In the genomic region with DNA sequence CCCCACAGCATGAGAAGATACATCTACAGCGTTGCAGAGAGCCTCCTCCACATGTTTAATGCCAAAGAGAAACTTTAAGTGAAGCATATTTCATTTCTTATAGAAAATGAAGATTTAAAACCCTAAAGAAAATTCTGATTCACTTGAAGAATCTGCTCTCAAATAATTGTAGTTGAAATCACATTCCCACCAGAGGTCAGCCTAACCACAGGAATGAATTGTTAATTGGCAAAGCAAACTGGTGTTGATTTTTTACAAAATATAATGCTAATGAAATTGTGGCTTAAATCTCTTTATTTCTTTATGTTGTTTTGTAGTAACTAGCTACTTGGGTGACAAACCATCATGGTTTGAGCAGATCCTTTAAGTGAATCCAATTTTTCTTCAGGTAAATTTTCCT, we compare ENCODE assay signal across 9 cellular contexts. TPM values are rescaled to one million over a fixed set of nuclear protein-coding genes. Genes with fewer than 3 reads are reported as not detected.
DNase-seq lines count a peak whose midpoint lies in the region; ATAC-seq, FAIRE-seq and TF ChIP-seq lines count a peak whose summit lies in the region.
"Had no signal": no experiment of that assay in that cellular context is flagged by ENCODE, and none has a peak within 500 bp of the region (broad histone marks: within the 10 kb centered on the region; RNA-seq: fewer than 3 reads in every experiment).

No MANE protein-coding gene starts in this region.

- H3K4me3 ChIP-seq in LNCaP clone FGC (ENCODE audit: low read depth, low read length) (no peak overlapping the region), bronchial epithelial cell (ENCODE audit: low read depth, low read length) (no peak overlapping the region)

- CTCF ChIA-PET in activated naive CD4-positive, alpha-beta T cell treated with anti-CD3 and anti-CD28 coated beads, Interleukin-2, amount 10 ng/mL, durations not matched to agents 7 days and 5 days (lab: Charles Lee), result no interaction called here

- peaks cover 0 to 17% (median 10%) of the 10 kb centered on the region in 7 donors for H3K9me3 Mint-ChIP-seq in naive B cell
- no peaks in the 10 kb centered on the region for H3K9me3 Mint-ChIP-seq in activated naive CD4-positive, alpha-beta T cell treated with anti-CD3 and anti-CD28 coated beads, Interleukin-2, amount 10 ng/mL, durations not matched to agents 7 days and 5 days

- TF ChIP-seq CTCF in LNCaP clone FGC (IDR thresholded peaks at IDR 0.05; ENCODE audit: control insufficient read depth, extremely low read depth, insufficient read depth) (peak; percentile 36; the same call in 1 of the 2 replicates), bronchial epithelial cell (IDR thresholded peaks at IDR 0.05; ENCODE audit: insufficient read depth, low read length, severe bottlenecking) (peak; percentile 1)

- no peak for ATAC-seq in naive B cell (ENCODE audit: low read depth in 2 of 2)
- no peak for ATAC-seq in GM21360 (IDR thresholded peaks at IDR 0.05; ENCODE audit: unreplicated experiment)
- ATAC-seq in HG03039 (IDR thresholded peaks at IDR 0.05; ENCODE audit: unreplicated experiment), result no peak

- H3K27me3 ChIP-seq in bronchial epithelial cell (ENCODE audit: control insufficient read depth, insufficient read depth, low read length), result no peaks in the 10 kb centered on the region

- H3K36me3 Mint-ChIP-seq in naive B cell, result no peaks in the 10 kb centered on the region
- no peaks in the 10 kb centered on the region for H3K36me3 Mint-ChIP-seq in activated naive CD4-positive, alpha-beta T cell treated with anti-CD3 and anti-CD28 coated beads, Interleukin-2, amount 10 ng/mL, durations not matched to agents 7 days and 5 days
- H3K36me3 Mint-ChIP-seq: memory B cell had no signal

- H3K27me3 Mint-ChIP-seq in naive B cell, result peaks cover 0 to 11% (median 9%) of the 10 kb centered on the region in 3 donors
- H3K27me3 Mint-ChIP-seq in activated naive CD4-positive, alpha-beta T cell treated with anti-CD3 and anti-CD28 coated beads, Interleukin-2, amount 10 ng/mL, durations not matched to agents 7 days and 5 days, result no peaks in the 10 kb centered on the region
- H3K27me3 Mint-ChIP-seq: memory B cell had no signal

- H3K4me3 Mint-ChIP-seq in naive B cell, result no peak overlapping the region
- no peak overlapping the region for H3K4me3 Mint-ChIP-seq in activated naive CD4-positive, alpha-beta T cell treated with anti-CD3 and anti-CD28 coated beads, Interleukin-2, amount 10 ng/mL, durations not matched to agents 7 days and 5 days
- H3K4me3 Mint-ChIP-seq: memory B cell had no signal

- H3K4me1 Mint-ChIP-seq in naive B cell, result peaks cover 0 to 4% (median 0%) of the 10 kb centered on the region in 3 donors
- no peaks in the 10 kb centered on the region for H3K4me1 Mint-ChIP-seq in activated naive CD4-positive, alpha-beta T cell treated with anti-CD3 and anti-CD28 coated beads, Interleukin-2, amount 10 ng/mL, durations not matched to agents 7 days and 5 days

- DNase-seq in NCI-H1092 treated with DMSO at 0.1 percent for 48 hours (lab: John Stamatoyannopoulos, UW) (peak; percentile 54), NCI-H1092 (lab: John Stamatoyannopoulos, UW) (no peak), LNCaP clone FGC (ENCODE audit: low read depth) (peak; percentile 15), bronchial epithelial cell (ENCODE audit: low read depth) (peak; percentile 42), naive B cell (peak; percentile 21)
- DNase-seq in activated naive CD4-positive, alpha-beta T cell treated with anti-CD3 and anti-CD28 coated beads, Interleukin-2, amount 10 ng/mL, durations not matched to agents 7 days and 5 days, result no peak

- no peak overlapping the region for H3K27ac Mint-ChIP-seq in naive B cell
- no peak overlapping the region for H3K27ac Mint-ChIP-seq in activated naive CD4-positive, alpha-beta T cell treated with anti-CD3 and anti-CD28 coated beads, Interleukin-2, amount 10 ng/mL, durations not matched to agents 7 days and 5 days
- H3K27ac Mint-ChIP-seq: memory B cell had no signal

- no peaks in the 10 kb centered on the region for H3K36me3 ChIP-seq in bronchial epithelial cell (ENCODE audit: control insufficient read depth, insufficient read depth, low read length)

- no peak for FAIRE-seq in bronchial epithelial cell (lab: Jason Lieb, UNC)

RNA-seq across cellular contexts. Expression of a gene that starts 31.1 kb away (rescaled TPM):
- total RNA-seq in bronchial epithelial cell, result under 0.01 and 0.13 TPM in 2 replicates
- polyA plus RNA-seq in naive B cell (ENCODE audit: low read depth in 6 of 6), result 1 to 10 TPM in 1 of 6 donors, under 1 TPM in 4, not detected in 1; 0.24 to 1.5 (median 0.41) TPM

Comparison
In these comparisons a context has a peak if more than half of its experiments do, and no peak if none do; other contexts are left out.
1. DNase-seq: peak in NCI-H1092 treated with DMSO at 0.1 percent for 48 hours (single experiment), LNCaP clone FGC (single experiment), bronchial epithelial cell (single experiment) and naive B cell (single experiment); none in NCI-H1092 (single experiment) and activated naive CD4-positive, alpha-beta T cell treated with anti-CD3 and anti-CD28 coated beads, Interleukin-2, amount 10 ng/mL, durations not matched to agents 7 days and 5 days (single experiment).